ENCODE assay signal across 1 cellular context in the genomic region with DNA sequence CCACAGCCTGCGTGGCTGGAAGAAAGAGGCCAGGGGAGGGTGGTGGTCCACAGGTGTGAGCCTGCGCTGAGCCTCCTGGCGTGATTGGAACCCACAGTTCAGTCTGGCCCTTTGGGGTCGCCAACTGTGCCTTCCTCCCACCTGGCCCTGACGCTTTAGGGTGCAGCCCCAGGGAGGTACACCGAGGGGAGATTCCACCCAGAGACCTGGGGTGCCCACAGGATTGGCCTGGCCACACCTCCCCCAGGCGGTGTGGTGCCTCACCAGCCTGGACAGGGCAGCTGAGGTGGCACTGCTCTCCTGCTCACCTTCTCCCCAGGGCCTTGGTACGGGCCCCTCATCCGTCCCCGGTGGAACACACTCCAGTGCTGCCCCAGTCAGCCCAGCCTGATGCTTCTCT.
TF ChIP-seq lines count a peak whose summit lies in the region.

No MANE protein-coding gene starts in this region.

TF ChIP-seq in K562, 482 proteins besides CTCF, POLR2A, EP300 and RAD21:
- TF ChIP-seq POLR2G (IDR thresholded peaks at IDR 0.05; ENCODE audit: low read depth, low read length) = peak; percentile 14
- no peak for TF ChIP-seq ZBTB2 (IDR thresholded peaks at IDR 0.05)
- TF ChIP-seq USF1 (CRISPR knock-in tag; IDR thresholded peaks at IDR 0.05) = 0 out of 2 replicates have a peak, but pooled peaks have one; percentile 6
